In the genomic region with DNA sequence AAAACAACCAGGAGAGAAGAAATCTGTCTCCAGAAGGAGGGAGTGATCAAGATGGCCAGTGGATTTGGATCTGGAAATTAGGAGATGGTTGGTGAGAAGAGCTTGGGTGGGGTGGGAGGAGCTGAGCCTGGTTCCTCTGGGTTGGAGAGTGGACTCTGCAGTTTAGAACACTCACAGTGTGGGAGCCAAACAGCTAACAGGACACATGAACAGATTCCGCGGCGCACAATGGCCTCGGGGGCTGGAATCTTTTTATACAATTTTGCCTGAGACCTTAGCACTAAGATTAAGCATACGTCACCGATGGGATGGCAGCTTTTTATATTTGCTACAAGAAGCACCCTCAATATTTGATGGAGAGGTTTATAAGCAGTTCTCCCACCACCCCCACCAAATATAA, we compare ENCODE assay signal across 21 cellular contexts. TPM values are rescaled to one million over a fixed set of nuclear protein-coding genes. Genes with fewer than 3 reads are reported as not detected.
"Had no signal": no experiment of that assay in that cellular context is flagged by ENCODE, and none has a peak within 500 bp of the region (broad histone marks: within the 10 kb centered on the region; RNA-seq: fewer than 3 reads in every experiment).

No MANE protein-coding gene starts in this region.

- FAIRE-seq: K562, RCC 7860 had no signal

- H3K4me2 ChIP-seq: KMS-11, SK-N-SH had no signal

- H3K9ac ChIP-seq: KMS-11, SK-N-SH had no signal

- ATAC-seq: K562 had no signal

- H3K27ac ChIP-seq: KMS-11 had no signal

- DNase-seq: Kasumi-1, MM.1S, NCI-H1092 treated with DMSO at 0.1 percent for 48 hours, NCI-H1436, NCI-H187, NCI-H2029, NCI-H2081 treated with DMSO at 0.1 percent for 48 hours, NCI-H2171, NCI-H226, NCI-H446, NCI-H510A, NCI-H524 treated with DMSO at 0.1 percent for 48 hours, NCI-H69, NCI-H774, RPMI8226, SHP77, SK-N-SH had no signal

- H3K9me3 ChIP-seq: SK-N-SH had no signal

- H3K4me3 ChIP-seq: K562 had no signal

RNA-seq across cellular contexts. Expression of gene ECHDC3, which starts 2.9 kb away (rescaled TPM):
- total RNA-seq: M059J had no signal
